9 cellular contexts compared by ENCODE assay signal in genomic region chr22:50526849-50527801, GRCh38. TPM values are rescaled to one million over a fixed set of nuclear protein-coding genes. Genes with fewer than 3 reads are reported as not detected.
A peak's percentile ranks its signal among the peaks of the same experiment; 100 is the strongest.
DNase-seq lines count a peak whose midpoint lies in the region; ATAC-seq and TF ChIP-seq lines count a peak whose summit lies in the region.
"Had no signal": no experiment of that assay in that cellular context is flagged by ENCODE, and none has a peak within 500 bp of the region (broad histone marks: within the 10 kb centered on the region; RNA-seq: fewer than 3 reads in every experiment).

No MANE protein-coding gene starts in this region.

- peaks cover 23% of the 10 kb centered on the region for H3K4me1 Mint-ChIP-seq in nephron progenitor cell

- TF ChIP-seq POLR2A in esophagus squamous epithelium (IDR thresholded peaks at IDR 0.05): peak in 1 of 4 donors; percentile 56

- peak overlapping the region; percentile 72 for H3K4me3 Mint-ChIP-seq in nephron progenitor cell

- no peaks in the 10 kb centered on the region for H3K9me3 Mint-ChIP-seq in nephron progenitor cell

- DNase-seq in DMS53 (lab: John Stamatoyannopoulos, UW) (peak; percentile 68), HUDEP-2 (lab: John Stamatoyannopoulos, UW; ENCODE audit: unreplicated experiment in 76 of 76) (peak in 61 of 76 experiments; percentile 14 to 82 (median 52)), WERI-Rb-1 (peak; percentile 84), esophagus squamous epithelium (lab: John Stamatoyannopoulos, UW) (no peak), nephron progenitor cell (no peak), NCI-H2107 (lab: John Stamatoyannopoulos, UW) (no peak)

- H3K27me3 Mint-ChIP-seq in nephron progenitor cell (ENCODE audit: low read depth, poor library complexity): peaks cover 40% of the 10 kb centered on the region

- peaks cover 42 to 88% (median 52%) of the 10 kb centered on the region in 3 donors for H3K4me1 ChIP-seq in esophagus squamous epithelium

- WGBS in esophagus squamous epithelium, 2 donors: 31 to 45% methylated on average over 15 to 22 of the region's 29 CpGs

- ATAC-seq in GM21390 (IDR thresholded peaks at IDR 0.05; ENCODE audit: unreplicated experiment) (no peak), HG02938 (IDR thresholded peaks at IDR 0.05; ENCODE audit: unreplicated experiment) (no peak)

- H3K27ac Mint-ChIP-seq in nephron progenitor cell: no peak overlapping the region

- H3K27ac ChIP-seq in WERI-Rb-1: peak overlapping the region; percentile 92
- peak overlapping the region; percentile 90 to 99 (median 95) for H3K27ac ChIP-seq in esophagus squamous epithelium

- H3K4me3 ChIP-seq in WERI-Rb-1 (ENCODE audit: low read depth, low read length) (peak overlapping the region; percentile 85), esophagus squamous epithelium (peak overlapping the region; percentile 55 to 84 (median 67))

- peaks cover 26% of the 10 kb centered on the region for H3K36me3 ChIP-seq in WERI-Rb-1
- peaks cover 16 to 20% (median 19%) of the 10 kb centered on the region in 3 donors for H3K36me3 ChIP-seq in esophagus squamous epithelium

- H3K9me3 ChIP-seq in WERI-Rb-1 (ENCODE audit: severe bottlenecking) (peaks cover 11% of the 10 kb centered on the region), esophagus squamous epithelium (no peaks in the 10 kb centered on the region)

- H3K36me3 Mint-ChIP-seq in nephron progenitor cell (ENCODE audit: low read depth): peaks cover 12% of the 10 kb centered on the region

- H3K27me3 ChIP-seq in WERI-Rb-1 (ENCODE audit: insufficient read depth, low read depth, severe bottlenecking): no peaks in the 10 kb centered on the region
- H3K27me3 ChIP-seq in esophagus squamous epithelium: peaks cover 0 to 26% (median 0%) of the 10 kb centered on the region in 4 donors

- intact Hi-C loops in esophagus squamous epithelium (cut with DNase I): loop anchor here (10.0 kb wide), 1 partner anchor 88 kb away; no protein-coding TSS in a partner anchor

- no peak for TF ChIP-seq CTCF in WERI-Rb-1 (IDR thresholded peaks at IDR 0.05; ENCODE audit: low read depth, low read length)
- no peak for TF ChIP-seq CTCF in esophagus squamous epithelium (IDR thresholded peaks at IDR 0.05)
- no peak for TF ChIP-seq CTCF in nephron progenitor cell (IDR thresholded peaks at IDR 0.05)

RNA-seq across cellular contexts. Expression of gene SCO2, which starts 1.7 kb away (rescaled TPM):
- total RNA-seq in esophagus squamous epithelium: 10 to 100 TPM in 1 of 4 donors, 1 to 10 TPM in 3; 5.1 to 14.9 (median 6.7) TPM

RNA-seq across cellular contexts. Expression of gene TYMP, which starts 2.7 kb away (rescaled TPM):
- total RNA-seq in esophagus squamous epithelium: 100 to 1,000 TPM in 2 of 4 donors, 10 to 100 TPM in 2; 86.0 to 281 (median 137) TPM

RNA-seq across cellular contexts. Expression of gene KLHDC7B, which starts 18.6 kb away (rescaled TPM):
- total RNA-seq in esophagus squamous epithelium: under 1 TPM; 0.26 to 0.53 (median 0.40) TPM
- total RNA-seq: subcutaneous adipose tissue had no signal

RNA-seq across cellular contexts. Expression of gene NCAPH2, which starts 19.1 kb away (rescaled TPM):
- 10 to 100 TPM; 30.2 to 42.6 (median 38.5) TPM for total RNA-seq in esophagus squamous epithelium

RNA-seq across cellular contexts. Expression of gene LMF2, which starts 19.6 kb away (rescaled TPM):
- 10 to 100 TPM; 35.4 to 65.0 (median 46.2) TPM for total RNA-seq in esophagus squamous epithelium

Comparison
In these comparisons a context has a peak if more than half of its experiments do, and no peak if none do; other contexts are left out.
1. DNase-seq: peak in DMS53 (single experiment), HUDEP-2 (61 of 76) and WERI-Rb-1 (single experiment); none in esophagus squamous epithelium (single experiment), nephron progenitor cell (single experiment) and NCI-H2107 (single experiment).